Comparison of ENCODE assay signal across 15 cellular contexts in genomic region chr6:168598251-168599117, GRCh38.
DNase-seq lines count a peak whose midpoint lies in the region; ATAC-seq and TF ChIP-seq lines count a peak whose summit lies in the region.
"Had no signal": no experiment of that assay in that cellular context is flagged by ENCODE, and none has a peak within 500 bp of the region (broad histone marks: within the 10 kb centered on the region; RNA-seq: fewer than 3 reads in every experiment).

No MANE protein-coding gene starts in this region.

- CTCF ChIA-PET in HEK293 (lab: Yijun Ruan, JAX) (no interaction called here), WTC11 (lab: Charles Lee) (no interaction called here)

- H3K27me3 ChIP-seq in trophoblast cell (ENCODE audit: insufficient read depth, low read length): no peaks in the 10 kb centered on the region
- no peaks in the 10 kb centered on the region for H3K27me3 ChIP-seq in testis
- H3K27me3 ChIP-seq: BLaER1 treated with 17β-estradiol and CSF1 and Interleukin-3, amounts not matched to agents 10 nM and 100 nM had no signal

- no peaks in the 10 kb centered on the region for H3K36me3 Mint-ChIP-seq in WTC11
- H3K36me3 Mint-ChIP-seq: CD4-positive, CD25-positive, alpha-beta regulatory T cell had no signal

- H3K14ac ChIP-seq in trophoblast cell (ENCODE audit: low read length): no peak overlapping the region

- no peak overlapping the region for H4K8ac ChIP-seq in trophoblast cell (ENCODE audit: low read depth, low read length)

- H3K79me1 ChIP-seq in trophoblast cell (ENCODE audit: low read length): no peaks in the 10 kb centered on the region

- TF ChIP-seq CTCF in HEK293 (tag by site-specific recombination; IDR thresholded peaks at IDR 0.05): no peak
- TF ChIP-seq CTCF in testis (IDR thresholded peaks at IDR 0.05): no peak
- no peak for TF ChIP-seq CTCF in WTC11 (IDR thresholded peaks at IDR 0.05)

- H3K27me3 Mint-ChIP-seq in WTC11 (ENCODE audit: low read depth): no peaks in the 10 kb centered on the region
- H3K27me3 Mint-ChIP-seq: CD4-positive, CD25-positive, alpha-beta regulatory T cell had no signal

- H3K9me3 Mint-ChIP-seq in WTC11: no peaks in the 10 kb centered on the region

- TF ChIP-seq POLR2A in testis (IDR thresholded peaks at IDR 0.05): no peak

- H4K91ac ChIP-seq in trophoblast cell (ENCODE audit: low read depth, low read length): no peak overlapping the region

- no peak overlapping the region for H2BK5ac ChIP-seq in trophoblast cell (ENCODE audit: low read depth, low read length, poor library complexity)

- H3K4ac ChIP-seq in trophoblast cell (ENCODE audit: low read depth, low read length): no peak overlapping the region

- no peak overlapping the region for H2AK5ac ChIP-seq in trophoblast cell (ENCODE audit: low read length)

- H3K18ac ChIP-seq in trophoblast cell (ENCODE audit: low read length): no peak overlapping the region

- no peaks in the 10 kb centered on the region for H3K9me3 ChIP-seq in HEK293 (ENCODE audit: control insufficient read depth, insufficient read depth, low read depth, low read length)
- peaks cover 7% of the 10 kb centered on the region for H3K9me3 ChIP-seq in trophoblast cell (ENCODE audit: insufficient read depth, low read depth, low read length)
- no peaks in the 10 kb centered on the region for H3K9me3 ChIP-seq in testis

- H3K79me2 ChIP-seq in trophoblast cell (ENCODE audit: control insufficient read depth, insufficient read depth, low read length, poor library complexity): no peaks in the 10 kb centered on the region

- H2BK12ac ChIP-seq in trophoblast cell (ENCODE audit: low read length): no peak overlapping the region

- no peak overlapping the region for H2BK120ac ChIP-seq in trophoblast cell (ENCODE audit: insufficient read depth, low read length, poor library complexity)

- H3K27ac Mint-ChIP-seq in WTC11: no peak overlapping the region
- H3K27ac Mint-ChIP-seq: CD4-positive, CD25-positive, alpha-beta regulatory T cell had no signal

- H3K4me1 Mint-ChIP-seq in WTC11: peaks cover 11% of the 10 kb centered on the region

- no peak overlapping the region for H3K4me2 ChIP-seq in trophoblast cell (ENCODE audit: low read length)
- H3K4me2 ChIP-seq: BLaER1 treated with 17β-estradiol and CSF1 and Interleukin-3, amounts not matched to agents 10 nM and 100 nM had no signal

- H3K23ac ChIP-seq in trophoblast cell (ENCODE audit: low read length): no peak overlapping the region

- H3K36me3 ChIP-seq in HEK293 (ENCODE audit: control insufficient read depth in 2 of 2, insufficient read depth in 1 of 2, low read length in 2 of 2) (no peaks in the 10 kb centered on the region), trophoblast cell (ENCODE audit: control insufficient read depth in 1 of 2, insufficient read depth in 2 of 2, low read length in 2 of 2) (no peaks in the 10 kb centered on the region), testis (ENCODE audit: low read depth, missing control alignments) (no peaks in the 10 kb centered on the region)
- H3K36me3 ChIP-seq: BLaER1 treated with 17β-estradiol and CSF1 and Interleukin-3, amounts not matched to agents 10 nM and 100 nM had no signal

- H4K12ac ChIP-seq in trophoblast cell (ENCODE audit: low read depth, low read length): no peak overlapping the region

- H3K4me3 Mint-ChIP-seq in WTC11: no peak overlapping the region
- H3K4me3 Mint-ChIP-seq: CD4-positive, CD25-positive, alpha-beta regulatory T cell had no signal

- no peak for ATAC-seq in SK-N-SH treated with all-trans-retinoic acid at 6 μM for 48 hours
- ATAC-seq in WTC11: no peak
- ATAC-seq: GM12878 had no signal

- H3K9ac ChIP-seq in trophoblast cell (ENCODE audit: low read length): no peak overlapping the region
- H3K9ac ChIP-seq: BLaER1 treated with 17β-estradiol and CSF1 and Interleukin-3, amounts not matched to agents 10 nM and 100 nM had no signal

- WGBS in trophoblast cell (ENCODE audit: extremely low coverage, insufficient coverage, insufficient read length): no CpG with 5 or more reads among the region's 32 CpGs
- WGBS in testis, 2 donors: 45 to 59% methylated on average over 26 to 32 of the region's 32 CpGs

- POLR2A ChIA-PET in HEK293 (lab: Yijun Ruan, JAX) (no interaction called here), WTC11 (lab: Charles Lee) (no interaction called here)

- H3K4me3 ChIP-seq in HEK293 (ENCODE audit: low read depth, low read length): no peak overlapping the region
- peak overlapping the region; percentile 26 for H3K4me3 ChIP-seq in trophoblast cell (ENCODE audit: low read depth, low read length)
- no peak overlapping the region for H3K4me3 ChIP-seq in testis
- H3K4me3 ChIP-seq: BLaER1 treated with 17β-estradiol and CSF1 and Interleukin-3, amounts not matched to agents 10 nM and 100 nM; GM12878 had no signal

- no peak overlapping the region for H2AFZ ChIP-seq in trophoblast cell (ENCODE audit: insufficient read depth, low read length, poor library complexity)

- intact Hi-C loops in testis (cut with DNase I; ENCODE audit: low total_unique reads): no loop called here

- DNase-seq in islet precursor cell: peak; percentile 51
- no peak for DNase-seq in trophoblast cell
- DNase-seq in testis: peak; percentile 13
- no peak for DNase-seq in stimulated activated CD4-positive, alpha-beta T cell treated with anti-CD3 and anti-CD28 coated beads, Interleukin-4, amount 100 ng/mL, for 4 hours
- DNase-seq in NCI-H2107 (lab: John Stamatoyannopoulos, UW): no peak
- no peak for DNase-seq in WTC11 (ENCODE audit: low spot score)
- DNase-seq: ACHN; Calu3; CD4-positive, CD25-positive, alpha-beta regulatory T cell; DMS 273 treated with DMSO at 0.1 percent for 48 hours; DMS79 had no signal

- H3K27ac ChIP-seq in HEK293 (ENCODE audit: extremely low read depth, low read depth, low read length): no peak overlapping the region
- H3K27ac ChIP-seq in trophoblast cell (ENCODE audit: low read depth, low read length): no peak overlapping the region
- H3K27ac ChIP-seq in testis: no peak overlapping the region
- H3K27ac ChIP-seq: BLaER1 treated with 17β-estradiol and CSF1 and Interleukin-3, amounts not matched to agents 10 nM and 100 nM had no signal

- H3K4me1 ChIP-seq in HEK293 (ENCODE audit: control insufficient read depth, insufficient read depth, low read length): no peaks in the 10 kb centered on the region
- no peaks in the 10 kb centered on the region for H3K4me1 ChIP-seq in trophoblast cell (ENCODE audit: control insufficient read depth in 1 of 2, insufficient read depth in 2 of 2, low read length in 2 of 2)
- no peaks in the 10 kb centered on the region for H3K4me1 ChIP-seq in testis

TF ChIP-seq in HEK293, 187 proteins besides CTCF, POLR2A, EP300 and RAD21 (continues in another document):
- TF ChIP-seq ZNF561 (tag by site-specific recombination; IDR thresholded peaks at IDR 0.05; ENCODE audit: borderline replicate concordance) (no peak), ZSCAN18 (tag by site-specific recombination; IDR thresholded peaks at IDR 0.05) (no peak), ZNF530 (tag by site-specific recombination; IDR thresholded peaks at IDR 0.05; ENCODE audit: low read depth) (no peak), ZNF140 (tag by site-specific recombination; IDR thresholded peaks at IDR 0.05) (no peak), ZNF747 (tag by site-specific recombination; IDR thresholded peaks at IDR 0.05) (no peak)

TF ChIP-seq in SK-N-SH treated with all-trans-retinoic acid at 6 μM for 48 hours, 23 proteins besides CTCF, POLR2A, EP300 and RAD21 (continues in another document):
- TF ChIP-seq, protein P1, sequence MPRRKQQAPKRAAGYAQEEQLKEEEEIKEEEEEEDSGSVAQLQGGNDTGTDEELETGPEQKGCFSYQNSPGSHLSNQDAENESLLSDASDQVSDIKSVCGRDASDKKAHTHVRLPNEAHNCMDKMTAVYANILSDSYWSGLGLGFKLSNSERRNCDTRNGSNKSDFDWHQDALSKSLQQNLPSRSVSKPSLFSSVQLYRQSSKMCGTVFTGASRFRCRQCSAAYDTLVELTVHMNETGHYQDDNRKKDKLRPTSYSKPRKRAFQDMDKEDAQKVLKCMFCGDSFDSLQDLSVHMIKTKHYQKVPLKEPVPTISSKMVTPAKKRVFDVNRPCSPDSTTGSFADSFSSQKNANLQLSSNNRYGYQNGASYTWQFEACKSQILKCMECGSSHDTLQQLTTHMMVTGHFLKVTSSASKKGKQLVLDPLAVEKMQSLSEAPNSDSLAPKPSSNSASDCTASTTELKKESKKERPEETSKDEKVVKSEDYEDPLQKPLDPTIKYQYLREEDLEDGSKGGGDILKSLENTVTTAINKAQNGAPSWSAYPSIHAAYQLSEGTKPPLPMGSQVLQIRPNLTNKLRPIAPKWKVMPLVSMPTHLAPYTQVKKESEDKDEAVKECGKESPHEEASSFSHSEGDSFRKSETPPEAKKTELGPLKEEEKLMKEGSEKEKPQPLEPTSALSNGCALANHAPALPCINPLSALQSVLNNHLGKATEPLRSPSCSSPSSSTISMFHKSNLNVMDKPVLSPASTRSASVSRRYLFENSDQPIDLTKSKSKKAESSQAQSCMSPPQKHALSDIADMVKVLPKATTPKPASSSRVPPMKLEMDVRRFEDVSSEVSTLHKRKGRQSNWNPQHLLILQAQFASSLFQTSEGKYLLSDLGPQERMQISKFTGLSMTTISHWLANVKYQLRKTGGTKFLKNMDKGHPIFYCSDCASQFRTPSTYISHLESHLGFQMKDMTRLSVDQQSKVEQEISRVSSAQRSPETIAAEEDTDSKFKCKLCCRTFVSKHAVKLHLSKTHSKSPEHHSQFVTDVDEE (CRISPR knock-in tag; IDR thresholded peaks at IDR 0.05): no peak

TF ChIP-seq in WTC11, 78 proteins besides CTCF, POLR2A, EP300 and RAD21:
- TF ChIP-seq OVOL2 (CRISPR knock-in tag; IDR thresholded peaks at IDR 0.05; ENCODE audit: borderline replicate concordance): no peak

Comparison
In these comparisons a context has a peak if more than half of its experiments do, and no peak if none do; other contexts are left out.
1. DNase-seq: peak in islet precursor cell (single experiment) and testis (single experiment); none in trophoblast cell (0 of 2), stimulated activated CD4-positive, alpha-beta T cell treated with anti-CD3 and anti-CD28 coated beads, Interleukin-4, amount 100 ng/mL, for 4 hours (0 of 2), NCI-H2107 (single experiment) and WTC11 (single experiment).